Comparison of ENCODE assay signal across 31 cellular contexts in genomic region chr17:5797447-5797846, GRCh38.
"Had no signal": no experiment of that assay in that cellular context is flagged by ENCODE, and none has a peak within 500 bp of the region (broad histone marks: within the 10 kb centered on the region; RNA-seq: fewer than 3 reads in every experiment).

No MANE protein-coding gene starts in this region.

- ATAC-seq: left colon; natural killer cell; psoas muscle; stimulated activated memory B cell treated with anti-CD40 and anti-IgM and Interleukin-4, amounts not matched to agents 10 μg/mL and 1 μg/mL and 100 μg/mL, for 72 hours; stimulated activated naive CD8-positive, alpha-beta T cell treated with anti-CD3 and anti-CD28 coated beads, Interleukin-15, amount 100 ng/mL, for 72 hours had no signal

- H3K36me3 ChIP-seq: esophagus squamous epithelium, right atrium auricular region, vagina had no signal

- DNase-seq: activated CD4-positive, alpha-beta memory T cell treated with anti-CD3 and anti-CD28 coated beads for 36 hours; activated CD4-positive, alpha-beta T cell treated with anti-CD3 and anti-CD28 coated beads, Interleukin-2, amount 10 ng/mL, durations not matched to agents 24 days and 14 days; activated CD4-positive, CD25-positive, alpha-beta regulatory T cell treated with anti-CD3 and anti-CD28 coated beads, Interleukin-2, amount 50 U/mL, for 72 hours; activated CD8-positive, alpha-beta memory T cell treated with anti-CD3 and anti-CD28 coated beads, Interleukin-2, amount 50 U/mL, for 4 hours; activated gamma-delta T cell; activated naive CD4-positive, alpha-beta T cell treated with anti-CD3 and anti-CD28 coated beads, Interleukin-2, amount 50 U/mL, for 16 hours; activated T-cell treated with anti-CD3 and anti-CD28 coated beads, Interleukin-2, amount 50 U/mL, for 1 hour; amniotic stem cell; caudate nucleus; esophagus squamous epithelium; foreskin melanocyte; immature natural killer cell; kidney; left colon; natural killer cell; psoas muscle; stimulated activated CD4-positive, alpha-beta T cell treated with anti-CD3 and anti-CD28 coated beads, Interleukin-1b, Interleukin-23, amount 100 ng/mL, for 48 hours; stimulated activated CD4-positive, alpha-beta T cell treated with anti-CD3 and anti-CD28 coated beads, Interleukin-4, amount 100 ng/mL, for 4 hours; stimulated activated CD8-positive, alpha-beta memory T cell treated with anti-CD3 and anti-CD28 coated beads, Interleukin-4, amount 100 ng/mL, for 48 hours; stimulated activated naive CD8-positive, alpha-beta T cell treated with anti-CD3 and anti-CD28 coated beads, Interleukin-15, amount 100 ng/mL, for 72 hours; substantia nigra; T-helper 9 cell had no signal

- H3K27me3 ChIP-seq: right atrium auricular region, vagina had no signal

- H3K4me3 ChIP-seq: esophagus squamous epithelium, psoas muscle, right atrium auricular region, smooth muscle cell, vagina had no signal

- H3K36me3 Mint-ChIP-seq: memory B cell; natural killer cell; stimulated activated memory B cell treated with anti-CD40 and anti-IgM and Interleukin-4, amounts not matched to agents 10 μg/mL and 1 μg/mL and 100 μg/mL, for 72 hours had no signal

- H3K4me1 Mint-ChIP-seq: activated CD4-positive, alpha-beta T cell treated with anti-CD3 and anti-CD28 coated beads, Interleukin-2, amount 10 ng/mL, durations not matched to agents 24 days and 14 days; immature natural killer cell; memory B cell; natural killer cell; stimulated activated memory B cell treated with anti-CD40 and anti-IgM and Interleukin-4, amounts not matched to agents 10 μg/mL and 1 μg/mL and 100 μg/mL, for 72 hours; stimulated activated naive CD8-positive, alpha-beta T cell treated with anti-CD3 and anti-CD28 coated beads, Interleukin-15, amount 100 ng/mL, for 72 hours had no signal

- H3K9ac ChIP-seq: parathyroid adenoma had no signal

- H3K4me3 Mint-ChIP-seq: activated CD4-positive, alpha-beta memory T cell treated with anti-CD3 and anti-CD28 coated beads for 36 hours; activated CD4-positive, alpha-beta T cell treated with anti-CD3 and anti-CD28 coated beads, Interleukin-2, amount 10 ng/mL, durations not matched to agents 24 days and 14 days; activated T-helper 1 cell treated with anti-CD3 and anti-CD28 coated beads, Interleukin-12 subunit alpha, Interleukin-12 subunit beta, Interleukin-2, Interleukin-4 antibody, amounts not matched to agents 30 ng/mL and 10 ng/mL and 1 ng/mL, durations not matched to agents 14 hours and 24 hours and 36 hours; dendritic cell treated with granulocyte-macrophage colony-stimulating factor and Interleukin-4, amounts not matched to agents 40 ng/mL and 50 ng/mL, for 4 days; immature natural killer cell; memory B cell; natural killer cell; stimulated activated memory B cell treated with anti-CD40 and anti-IgM and Interleukin-4, amounts not matched to agents 10 μg/mL and 1 μg/mL and 100 μg/mL, for 72 hours; stimulated activated naive CD8-positive, alpha-beta T cell treated with anti-CD3 and anti-CD28 coated beads, Interleukin-15, amount 100 ng/mL, for 72 hours; type B pancreatic cell had no signal

- H3K27ac Mint-ChIP-seq: activated CD4-positive, alpha-beta memory T cell treated with anti-CD3 and anti-CD28 coated beads for 36 hours; activated CD4-positive, alpha-beta T cell treated with anti-CD3 and anti-CD28 coated beads, Interleukin-2, amount 10 ng/mL, durations not matched to agents 24 days and 14 days; activated T-helper 1 cell treated with anti-CD3 and anti-CD28 coated beads, Interleukin-12 subunit alpha, Interleukin-12 subunit beta, Interleukin-2, Interleukin-4 antibody, amounts not matched to agents 30 ng/mL and 10 ng/mL and 1 ng/mL, durations not matched to agents 14 hours and 24 hours and 36 hours; dendritic cell treated with granulocyte-macrophage colony-stimulating factor and Interleukin-4, amounts not matched to agents 40 ng/mL and 50 ng/mL, for 4 days; immature natural killer cell; memory B cell; natural killer cell; stimulated activated memory B cell treated with anti-CD40 and anti-IgM and Interleukin-4, amounts not matched to agents 10 μg/mL and 1 μg/mL and 100 μg/mL, for 72 hours; stimulated activated naive CD8-positive, alpha-beta T cell treated with anti-CD3 and anti-CD28 coated beads, Interleukin-15, amount 100 ng/mL, for 72 hours; type B pancreatic cell had no signal

- H3K4me1 ChIP-seq: esophagus squamous epithelium, parathyroid adenoma, psoas muscle, right atrium auricular region, vagina had no signal

- H3K4me2 ChIP-seq: smooth muscle cell had no signal

- H3K27ac ChIP-seq: esophagus squamous epithelium, parathyroid adenoma, psoas muscle, right atrium auricular region, vagina had no signal

- H2AFZ ChIP-seq: parathyroid adenoma had no signal

- H3K79me2 ChIP-seq: parathyroid adenoma had no signal

- H3K9me3 ChIP-seq: vagina had no signal
